8 cellular contexts compared by ENCODE assay signal in genomic region chr1:153532769-153533599, GRCh38. TPM values are rescaled to one million over a fixed set of nuclear protein-coding genes. Genes with fewer than 3 reads are reported as not detected.
DNase-seq lines count a peak whose midpoint lies in the region; ATAC-seq and TF ChIP-seq lines count a peak whose summit lies in the region.

No MANE protein-coding gene starts in this region.

- in situ Hi-C loops in mammary epithelial cell (cut with MboI; ENCODE audit: low sequenced_read_pairs in 2 of 2): loop anchor here in 1 of 2 donors (25.0 kb wide), 1 partner anchor 454 kb away; the partner anchor contains the start of genes JTB, RAB13 and RPS27

- CTCF ChIA-PET in WTC11 (lab: Charles Lee): interaction anchor here (0.6 to 10.8 kb wide), 41 partner anchors 9 to 390 kb away, joined by 3 to 188 read pairs (median 4); partner anchors contain the start of genes CHTOP, GATAD2B, S100A1 and S100A13
- CTCF ChIA-PET in mammary epithelial cell (lab: Charles Lee; ENCODE audit: low non-redundant PET): interaction anchor here (0.7 to 0.8 kb wide), 4 partner anchors 13 to 35 kb away, joined by 3 to 5 read pairs (median 4); no protein-coding TSS in a partner anchor

- peaks cover 37% of the 10 kb centered on the region for H3K27me3 Mint-ChIP-seq in WTC11 (ENCODE audit: low read depth)

- peak overlapping the region; percentile 85 for H3K27ac Mint-ChIP-seq in WTC11

- H3K4me3 Mint-ChIP-seq in WTC11: peak overlapping the region; percentile 63

- dilution Hi-C loops in mammary epithelial cell (cut with HindIII; ENCODE audit: low sequenced_read_pairs): no loop called here

- BruUV-seq in mammary epithelial cell (replicated peaks; lab: Mats Ljungman, UMichigan): no TSS peak

- POLR2A ChIA-PET in WTC11 (lab: Charles Lee): interaction anchor here (0.8 to 3.0 kb wide), 5 partner anchors 19 to 94 kb away, joined by 4 to 13 read pairs (median 7); partner anchors contain the start of genes S100A1 and S100A13

- DNase-seq in NCI-H2171 (lab: John Stamatoyannopoulos, UW) (peak; percentile 84), WTC11 (ENCODE audit: low spot score) (peak; percentile 94), mammary epithelial cell (peak; percentile 76), iPS-NIHi11 (ENCODE audit: low spot score) (peak; percentile 89), skeletal muscle cell (ENCODE audit: low read depth) (peak; percentile 56), cortex of kidney (lab: John Stamatoyannopoulos, UW) (no peak)

- H3K27me3 ChIP-seq in mammary epithelial cell (ENCODE audit: insufficient read depth, low read length): no peaks in the 10 kb centered on the region

- ATAC-seq in WTC11: peak; percentile 85
- ATAC-seq in HG03342 (IDR thresholded peaks at IDR 0.05; ENCODE audit: unreplicated experiment): no peak

- H3K9me3 ChIP-seq in mammary epithelial cell (replicated peaks; ENCODE audit: insufficient read depth, low read length): no peaks in the 10 kb centered on the region

- H2AFZ ChIP-seq in mammary epithelial cell (ENCODE audit: low read depth, low read length): no peak overlapping the region

- peaks cover 44% of the 10 kb centered on the region for H3K4me1 Mint-ChIP-seq in WTC11

- H3K36me3 ChIP-seq in mammary epithelial cell (ENCODE audit: insufficient read depth, low read length): peaks cover 3% of the 10 kb centered on the region

- H3K9me3 Mint-ChIP-seq in WTC11: no peaks in the 10 kb centered on the region

- peaks cover 23% of the 10 kb centered on the region for H3K79me2 ChIP-seq in mammary epithelial cell (ENCODE audit: insufficient read depth, low read length)

- no peaks in the 10 kb centered on the region for H4K20me1 ChIP-seq in mammary epithelial cell (ENCODE audit: insufficient read depth, low read length)

- H3K27ac ChIP-seq in mammary epithelial cell (ENCODE audit: insufficient read depth, low read depth, low read length): peak overlapping the region; percentile 73

- intact Hi-C loops in mammary epithelial cell (cut with micrococcal nuclease): loop anchor here (1.0 to 2.0 kb wide), 6 partner anchors 16 to 138 kb away; partner anchors contain the start of genes S100A13 and S100A3

- H3K9ac ChIP-seq in mammary epithelial cell (ENCODE audit: insufficient read depth, low read length): peak overlapping the region; percentile 1

- H3K4me1 ChIP-seq in mammary epithelial cell (ENCODE audit: insufficient read depth, low read length): peaks cover 44% of the 10 kb centered on the region

- H3K4me2 ChIP-seq in mammary epithelial cell (ENCODE audit: insufficient read depth, low read depth, low read length): peak overlapping the region; percentile 97

- no peaks in the 10 kb centered on the region for H3K36me3 Mint-ChIP-seq in WTC11

- peak overlapping the region in 2 of 3 experiments; percentile 18 to 73 for H3K4me3 ChIP-seq in mammary epithelial cell (replicated peaks in 1 of 3; ENCODE audit: insufficient read depth in 1 of 3, low read depth in 2 of 3, low read length in 3 of 3)
- peak overlapping the region; percentile 74 for H3K4me3 ChIP-seq in skeletal muscle cell (ENCODE audit: low read depth, low read length)

- TF ChIP-seq CTCF in GM12873 (IDR thresholded peaks at IDR 0.05; ENCODE audit: insufficient read depth, low read depth, low read length, missing control alignments): peak; percentile 74
- peak; percentile 72 for TF ChIP-seq CTCF in WTC11 (IDR thresholded peaks at IDR 0.05)
- TF ChIP-seq CTCF in mammary epithelial cell (conservative IDR thresholded peaks at IDR 0.05 in 1 of 2, IDR thresholded peaks at IDR 0.05 in 1 of 2; ENCODE audit: extremely low read depth in 1 of 2, insufficient read depth in 1 of 2, low read depth in 1 of 2, low read length in 2 of 2): peak; percentile 56 to 78

- WGBS in mammary epithelial cell (ENCODE audit: low coverage, missing lambda C conversion rate): 74% methylated on average over 19 of the region's 34 CpGs

TF ChIP-seq in WTC11, 78 proteins besides CTCF, POLR2A, EP300 and RAD21:
- TF ChIP-seq SP1 (CRISPR knock-in tag; conservative IDR thresholded peaks at IDR 0.05) (peak; percentile 71), ETV6 (CRISPR knock-in tag; IDR thresholded peaks at IDR 0.05) (peak; percentile 69), FOXP1 (CRISPR knock-in tag; IDR thresholded peaks at IDR 0.05; ENCODE audit: borderline replicate concordance) (0 out of 2 replicates have a peak, but pooled peaks have one; percentile 43), ZNF138 (CRISPR knock-in tag; conservative IDR thresholded peaks at IDR 0.05) (no peak), HMGXB4 (CRISPR knock-in tag; IDR thresholded peaks at IDR 0.05) (peak; percentile 5; the same call in 1 of the 2 replicates), MLX (CRISPR knock-in tag; IDR thresholded peaks at IDR 0.05) (no peak), MAX (CRISPR knock-in tag; IDR thresholded peaks at IDR 0.05) (peak; percentile 39), FOXJ3 (CRISPR knock-in tag; IDR thresholded peaks at IDR 0.05; ENCODE audit: borderline replicate concordance) (no peak), E2F5 (CRISPR knock-in tag; IDR thresholded peaks at IDR 0.05) (peak; percentile 70), ATF2 (CRISPR knock-in tag; IDR thresholded peaks at IDR 0.05; ENCODE audit: borderline replicate concordance, low read depth) (no peak), TEAD1 (CRISPR knock-in tag; IDR thresholded peaks at IDR 0.05) (peak; percentile 15; the same call in 1 of the 2 replicates), E2F1 (CRISPR knock-in tag; IDR thresholded peaks at IDR 0.05) (no peak)

RNA-seq across cellular contexts. Expression of gene S100A6, which starts 2.8 kb away (rescaled TPM):
- total RNA-seq in WTC11 (2021) (19.2 to 32.0 TPM (median 30.8 TPM) in 3 replicates), mammary epithelial cell (1,000 to 10,000 TPM; 1,155 to 2,455 TPM)
- polyA plus RNA-seq in mammary epithelial cell: 2,730 TPM
- 719 TPM for polyA minus RNA-seq in mammary epithelial cell

RNA-seq across cellular contexts. Expression of gene S100A5, which starts 7.8 kb away (rescaled TPM):
- total RNA-seq in WTC11 (2021): not detected in 3 replicates
- total RNA-seq in mammary epithelial cell: not detected
- polyA plus RNA-seq in mammary epithelial cell: 0.34 TPM
- not detected for polyA minus RNA-seq in mammary epithelial cell

RNA-seq across cellular contexts. Expression of gene S100A4, which starts 12.6 kb away (rescaled TPM):
- 22.7 to 32.0 TPM (median 31.7 TPM) in 3 replicates for total RNA-seq in WTC11 (2021)
- 1 to 10 TPM; 4.3 to 9.9 TPM for total RNA-seq in mammary epithelial cell
- 24.2 TPM for polyA plus RNA-seq in mammary epithelial cell
- polyA minus RNA-seq in mammary epithelial cell: not detected

RNA-seq across cellular contexts. Expression of gene S100A3, which starts 16.1 kb away (rescaled TPM):
- 0.33 TPM in 1 of 3 replicates, not detected in the others for total RNA-seq in WTC11 (2021)
- 10 to 100 TPM in 1 of 2 donors, 1 to 10 TPM in 1; 3.5 to 58.6 TPM for total RNA-seq in mammary epithelial cell
- 46.1 TPM for polyA plus RNA-seq in mammary epithelial cell
- polyA minus RNA-seq in mammary epithelial cell: 17.4 TPM

RNA-seq across cellular contexts. Expression of gene S100A2, which starts 32.7 kb away (rescaled TPM):
- total RNA-seq in WTC11 (2021) (0.74 to 1.6 TPM (median 0.80 TPM) in 3 replicates), mammary epithelial cell (over 10,000 TPM in 1 of 2 donors, 1,000 to 10,000 TPM in 1; 2,255 to 12,622 TPM)
- 15,689 TPM for polyA plus RNA-seq in mammary epithelial cell
- 4,465 TPM for polyA minus RNA-seq in mammary epithelial cell

Comparison
In these comparisons a context has a peak if more than half of its experiments do, and no peak if none do; other contexts are left out.
1. RNA of gene S100A6, which starts 2.8 kb away (total RNA-seq): 1,155 to 2,455 TPM in mammary epithelial cell; 19.2 to 32.0 TPM in WTC11; every median in the first group is over 10 times any median in the second.
2. Peak in every context shown above with its lines, with median percentiles within 50 percentile points of each other: CTCF ChIP-seq.